ENCODE assay signal across 9 cellular contexts in genomic region chr17:81419333-81419885, GRCh38. TPM values are rescaled to one million over a fixed set of nuclear protein-coding genes. Genes with fewer than 3 reads are reported as not detected.
DNase-seq lines count a peak whose midpoint lies in the region; ATAC-seq, FAIRE-seq and TF ChIP-seq lines count a peak whose summit lies in the region.
"Had no signal": no experiment of that assay in that cellular context is flagged by ENCODE, and none has a peak within 500 bp of the region (broad histone marks: within the 10 kb centered on the region; RNA-seq: fewer than 3 reads in every experiment).

No MANE protein-coding gene starts in this region.

- H3K79me2 ChIP-seq in keratinocyte (ENCODE audit: control insufficient read depth, insufficient read depth, low read length): no peaks in the 10 kb centered on the region

- H3K9me1 ChIP-seq in keratinocyte (ENCODE audit: control insufficient read depth, extremely low read depth, insufficient read depth, low read length): no peaks in the 10 kb centered on the region

- H3K9me3 ChIP-seq in BLaER1: peaks cover 11% of the 10 kb centered on the region; the same call in 1 of the 2 replicates
- no peaks in the 10 kb centered on the region for H3K9me3 ChIP-seq in body of pancreas
- H3K9me3 ChIP-seq in keratinocyte (ENCODE audit: control insufficient read depth, low read depth, low read length): no peaks in the 10 kb centered on the region

- H3K4me3 ChIP-seq in BLaER1 (no peak overlapping the region), body of pancreas (no peak overlapping the region), keratinocyte (ENCODE audit: control insufficient read depth in 2 of 3, extremely low read depth in 1 of 3, insufficient read depth in 2 of 3, low read depth in 1 of 3, low read length in 3 of 3) (peak overlapping the region in 2 of 3 experiments; percentile 44 to 46)

- intact Hi-C loops in body of pancreas (cut with DNase I): no loop called here

- peak overlapping the region; percentile 49 for H2AFZ ChIP-seq in keratinocyte (ENCODE audit: control insufficient read depth, low read length)

- H4K20me1 ChIP-seq in BLaER1: peaks cover 100% of the 10 kb centered on the region
- no peaks in the 10 kb centered on the region for H4K20me1 ChIP-seq in keratinocyte (ENCODE audit: control insufficient read depth, extremely low read depth, insufficient read depth, low read length)

- no peak for FAIRE-seq in keratinocyte (lab: Jason Lieb, UNC)

- H3K27me3 ChIP-seq in BLaER1 (no peaks in the 10 kb centered on the region), body of pancreas (no peaks in the 10 kb centered on the region), keratinocyte (ENCODE audit: control insufficient read depth, extremely low read depth, insufficient read depth, low read length) (no peaks in the 10 kb centered on the region)

- H3K27ac ChIP-seq in BLaER1: 0 out of 2 replicates have a peak overlapping the region, but pooled peaks have one; percentile 6
- H3K27ac ChIP-seq in body of pancreas: peak overlapping the region; percentile 48 to 89 (median 84)
- peak overlapping the region; percentile 54 for H3K27ac ChIP-seq in keratinocyte (ENCODE audit: control insufficient read depth, insufficient read depth, low read length)

- H3K9ac ChIP-seq in BLaER1 (no peak overlapping the region), keratinocyte (ENCODE audit: control insufficient read depth, extremely low read depth, insufficient read depth, low read length) (peak overlapping the region; percentile 66)

- no peak for TF ChIP-seq CTCF in body of pancreas (IDR thresholded peaks at IDR 0.05)
- no peak for TF ChIP-seq CTCF in keratinocyte (optimal IDR thresholded peaks at IDR 0.05 in 1 of 3, IDR thresholded peaks at IDR 0.05 in 1 of 3, conservative IDR thresholded peaks at IDR 0.05 in 1 of 3; ENCODE audit: extremely low read depth in 1 of 3, insufficient read depth in 2 of 3, low read length in 3 of 3)
- no peak for TF ChIP-seq CTCF in GM10266 (IDR thresholded peaks at IDR 0.05; ENCODE audit: control insufficient read depth, insufficient read depth, low read depth, missing control alignments)

- WGBS in body of pancreas, 2 donors: 37 to 62% methylated on average over 17 to 32 of the region's 32 CpGs

- peak; percentile 39 to 73 (median 68) for TF ChIP-seq POLR2A in body of pancreas (IDR thresholded peaks at IDR 0.05)

- H3K36me3 ChIP-seq in BLaER1: peaks cover 91% of the 10 kb centered on the region
- H3K36me3 ChIP-seq in body of pancreas (replicated peaks in 1 of 2; ENCODE audit: insufficient read depth in 1 of 2, low read depth in 2 of 2): no peaks in the 10 kb centered on the region
- no peaks in the 10 kb centered on the region for H3K36me3 ChIP-seq in keratinocyte (ENCODE audit: control insufficient read depth in 2 of 2, extremely low read depth in 1 of 2, insufficient read depth in 2 of 2, low read length in 2 of 2)

- H3K4me2 ChIP-seq in BLaER1 (peak overlapping the region; percentile 98), keratinocyte (ENCODE audit: control insufficient read depth, extremely low read depth, insufficient read depth, low read depth, low read length) (peak overlapping the region; percentile 76)

- dilution Hi-C loops in keratinocyte (cut with MboI; ENCODE audit: extremely low pct_ligation_motif_present, low sequenced_read_pairs): no loop called here

- DNase-seq in NCI-H1694 treated with DMSO at 0.1 percent for 48 hours (lab: John Stamatoyannopoulos, UW) (peak; percentile 79), body of pancreas (peak; percentile 76 to 87 (median 80)), keratinocyte (ENCODE audit: low read depth, low spot score) (peak; percentile 54), superior temporal gyrus (ENCODE audit: extremely low spot score) (peak; percentile 41), activated gamma-delta T cell treated with Interleukin-2 at 50 U/mL for 16 hours (no peak), GM10266 (ENCODE audit: extremely low spot score) (no peak)
- DNase-seq in stimulated activated CD4-positive, alpha-beta T cell treated with anti-CD3 and anti-CD28 coated beads, Interleukin-4, amount 100 ng/mL, for 24 hours: no peak
- DNase-seq: activated naive CD8-positive, alpha-beta T cell treated with anti-CD3 and anti-CD28 coated beads, Interleukin-2, amount 10 ng/mL, durations not matched to agents 7 days and 5 days had no signal

- ATAC-seq in body of pancreas: peak; percentile 66

- H3K4me1 ChIP-seq in BLaER1 (peaks cover 92% of the 10 kb centered on the region), body of pancreas (peaks cover 67% of the 10 kb centered on the region), keratinocyte (ENCODE audit: control insufficient read depth, extremely low read depth, insufficient read depth, low read length) (peaks cover 52% of the 10 kb centered on the region)

RNA-seq across cellular contexts. Expression of gene BAHCC1, which starts 24.2 kb away (rescaled TPM):
- 10 to 100 TPM in 1 of 2 donors, 1 to 10 TPM in 1; 5.7 to 14.8 TPM for total RNA-seq in body of pancreas
- polyA plus RNA-seq in keratinocyte: 0.52 to 1.0 TPM (median 0.80 TPM) in 3 replicates
- 0.74 TPM for polyA plus RNA-seq in keratinocyte (2011; ENCODE audit: low read depth)
- 0.13 and 0.88 TPM in 2 replicates for polyA plus RNA-seq in keratinocyte (2011; cell fraction: cytosol; rRNA removed)
- polyA plus RNA-seq in keratinocyte (2011; cell fraction: nucleus; rRNA removed): 3.0 and 5.1 TPM in 2 replicates
- 0.85 and 2.5 TPM in 2 replicates for polyA plus RNA-seq in keratinocyte (2012; ENCODE audit: low replicate concordance)
- polyA minus RNA-seq in keratinocyte: 0.99 to 4.3 TPM (median 1.3 TPM) in 3 replicates
- 0.96 TPM for polyA minus RNA-seq in keratinocyte (2011; cell fraction: cytosol; rRNA and poly(A)+ RNA removed)
- polyA minus RNA-seq in keratinocyte (2011; cell fraction: nucleus; rRNA and poly(A)+ RNA removed): 4.7 and 6.7 TPM in 2 replicates

Comparison
In these comparisons a context has a peak if more than half of its experiments do, and no peak if none do; other contexts are left out.
1. H3K27ac ChIP-seq: peak in every context shown above with its lines; median percentile 84 in body of pancreas; 54 in keratinocyte; 6 in BLaER1.
2. H3K4me3 ChIP-seq: peak in keratinocyte (2 of 3); none in BLaER1 (single experiment) and body of pancreas (0 of 2).
3. DNase-seq: peak in NCI-H1694 treated with DMSO at 0.1 percent for 48 hours (single experiment), body of pancreas (4 of 4), keratinocyte (single experiment) and superior temporal gyrus (single experiment); none in activated gamma-delta T cell treated with Interleukin-2 at 50 U/mL for 16 hours (single experiment), GM10266 (single experiment) and stimulated activated CD4-positive, alpha-beta T cell treated with anti-CD3 and anti-CD28 coated beads, Interleukin-4, amount 100 ng/mL, for 24 hours (single experiment).